26 cellular contexts compared by ENCODE assay signal in genomic region chrX:151796576-151796975, GRCh38.
"Had no signal": no experiment of that assay in that cellular context is flagged by ENCODE, and none has a peak within 500 bp of the region (broad histone marks: within the 10 kb centered on the region; RNA-seq: fewer than 3 reads in every experiment).

No MANE protein-coding gene starts in this region.

- H3K9me3 Mint-ChIP-seq: immature natural killer cell; stimulated activated memory B cell treated with anti-CD40 and anti-IgM and Interleukin-4, amounts not matched to agents 10 μg/mL and 1 μg/mL and 100 μg/mL, for 72 hours had no signal

- H3K4me1 ChIP-seq: esophagus muscularis mucosa, neural progenitor cell, prostate gland, sigmoid colon, testis, tibial nerve, upper lobe of left lung had no signal

- H3K9ac ChIP-seq: neural progenitor cell had no signal

- H3K27me3 Mint-ChIP-seq: stimulated activated memory B cell treated with anti-CD40 and anti-IgM and Interleukin-4, amounts not matched to agents 10 μg/mL and 1 μg/mL and 100 μg/mL, for 72 hours had no signal

- H3K27ac ChIP-seq: dorsolateral prefrontal cortex, epithelial cell of prostate, esophagus muscularis mucosa, neural progenitor cell, prostate gland, sigmoid colon, testis, tibial nerve, upper lobe of left lung had no signal

- H3K27ac Mint-ChIP-seq: immature natural killer cell; naive thymus-derived CD4-positive, alpha-beta T cell; nephron; neural progenitor cell; stimulated activated memory B cell treated with anti-CD40 and anti-IgM and Interleukin-4, amounts not matched to agents 10 μg/mL and 1 μg/mL and 100 μg/mL, for 72 hours had no signal

- H3K9me3 ChIP-seq: esophagus muscularis mucosa, prostate gland, sigmoid colon, testis, tibial nerve, upper lobe of left lung had no signal

- DNase-seq: dorsolateral prefrontal cortex; effector CD4-positive, alpha-beta T cell; foreskin melanocyte; glutamatergic neuron; hypothalamus; immature natural killer cell; islet precursor cell; mesendoderm; midbrain; naive thymus-derived CD4-positive, alpha-beta T cell; right cardiac atrium; sigmoid colon; stimulated activated CD4-positive, alpha-beta T cell treated with anti-CD3 and anti-CD28 coated beads, Interleukin-2, amount 100 ng/mL, for 24 hours; stimulated activated CD4-positive, alpha-beta T cell treated with anti-CD3 and anti-CD28 coated beads, Interleukin-4, amount 100 ng/mL, for 24 hours; stimulated activated naive CD8-positive, alpha-beta T cell treated with anti-CD3 and anti-CD28 coated beads, Interleukin-15, Interleukin-2, amounts not matched to agents 100 U/mL and 50 U/mL, for 24 hours; substantia nigra; testis; upper lobe of left lung had no signal

- H3K36me3 Mint-ChIP-seq: immature natural killer cell; naive thymus-derived CD4-positive, alpha-beta T cell; neural progenitor cell; stimulated activated memory B cell treated with anti-CD40 and anti-IgM and Interleukin-4, amounts not matched to agents 10 μg/mL and 1 μg/mL and 100 μg/mL, for 72 hours had no signal

- ATAC-seq: left lobe of liver; naive thymus-derived CD4-positive, alpha-beta T cell; right cardiac atrium; stimulated activated memory B cell treated with anti-CD40 and anti-IgM and Interleukin-4, amounts not matched to agents 10 μg/mL and 1 μg/mL and 100 μg/mL, for 72 hours; stimulated activated naive CD8-positive, alpha-beta T cell treated with anti-CD3 and anti-CD28 coated beads, Interleukin-15, Interleukin-2, amounts not matched to agents 100 U/mL and 50 U/mL, for 24 hours had no signal

- H3K4me3 Mint-ChIP-seq: immature natural killer cell; naive thymus-derived CD4-positive, alpha-beta T cell; nephron; neural progenitor cell; stimulated activated memory B cell treated with anti-CD40 and anti-IgM and Interleukin-4, amounts not matched to agents 10 μg/mL and 1 μg/mL and 100 μg/mL, for 72 hours had no signal

- H2AFZ ChIP-seq: neural progenitor cell had no signal

- H3K4me2 ChIP-seq: neural progenitor cell had no signal

- H3K27me3 ChIP-seq: esophagus muscularis mucosa, neural progenitor cell, sigmoid colon, testis, tibial nerve, upper lobe of left lung had no signal

- H3K4me1 Mint-ChIP-seq: immature natural killer cell; nephron; neural progenitor cell; stimulated activated memory B cell treated with anti-CD40 and anti-IgM and Interleukin-4, amounts not matched to agents 10 μg/mL and 1 μg/mL and 100 μg/mL, for 72 hours had no signal

- H3K4me3 ChIP-seq: dorsolateral prefrontal cortex, esophagus muscularis mucosa, neural progenitor cell, prostate gland, sigmoid colon, testis, tibial nerve, upper lobe of left lung had no signal

- H3K36me3 ChIP-seq: esophagus muscularis mucosa, neural progenitor cell, prostate gland, sigmoid colon, tibial nerve, upper lobe of left lung had no signal
